Comparison of ENCODE assay signal across 8 cellular contexts in the genomic region with DNA sequence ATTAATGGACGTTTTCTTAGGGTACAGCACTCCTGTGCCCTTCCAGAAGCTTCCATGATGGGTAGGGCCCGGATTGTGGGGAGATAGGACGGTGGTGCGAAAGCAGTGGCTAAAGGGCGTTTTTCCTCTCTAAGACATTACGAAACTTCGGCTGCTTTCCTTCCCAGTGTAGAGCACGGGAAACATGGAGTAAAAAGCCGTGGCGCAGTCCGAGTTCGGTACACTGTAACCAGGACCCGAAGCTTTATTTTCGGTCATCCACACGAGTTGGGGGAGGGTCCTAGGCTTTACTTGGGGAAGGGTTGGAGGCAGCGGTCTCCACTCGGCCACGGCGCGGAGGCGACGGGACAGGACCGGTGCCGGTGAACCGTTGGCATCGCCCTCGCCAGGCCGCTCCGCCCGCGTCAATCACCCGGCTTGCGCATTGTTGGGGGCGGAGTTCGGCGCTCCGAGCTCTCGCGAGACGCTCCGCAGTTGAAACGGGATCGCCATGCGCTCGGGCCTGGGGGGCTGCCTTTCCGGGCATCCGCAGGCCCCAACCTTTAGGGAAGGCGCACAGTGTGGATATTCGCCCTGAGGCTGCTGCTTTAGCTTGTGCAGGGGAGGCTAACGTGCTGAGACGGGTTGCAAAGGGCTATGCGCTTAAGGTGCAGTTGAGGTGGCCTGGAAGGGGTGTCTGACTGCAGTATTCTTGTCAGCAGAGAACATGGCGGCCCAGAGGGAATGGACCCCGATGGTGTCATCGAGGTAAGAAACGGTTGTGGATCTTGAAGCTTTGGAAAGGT. TPM values are rescaled to one million over a fixed set of nuclear protein-coding genes. Genes with fewer than 3 reads are reported as not detected.
DNase-seq lines count a peak whose midpoint lies in the region; ATAC-seq, FAIRE-seq and TF ChIP-seq lines count a peak whose summit lies in the region.

No MANE protein-coding gene starts in this region.

- no peak for TF ChIP-seq CTCF in adrenal gland (IDR thresholded peaks at IDR 0.05)
- no peak for TF ChIP-seq CTCF in type B pancreatic cell (conservative IDR thresholded peaks at IDR 0.05)

- H3K27me3 ChIP-seq in adrenal gland, result no peaks in the 10 kb centered on the region

- peak; percentile 27 for FAIRE-seq in H54 (lab: Jason Lieb, UNC)

- peak overlapping the region; percentile 99 for H3K4me3 Mint-ChIP-seq in type B pancreatic cell

- TF ChIP-seq POLR2A in H54 (IDR thresholded peaks at IDR 0.05; ENCODE audit: low read depth, low read length) (peak; percentile 36; the same call in 1 of the 2 replicates), adrenal gland (IDR thresholded peaks at IDR 0.05) (peak; percentile 43 to 50)

- DNase-seq in GM03348 (ENCODE audit: low spot score) (peak; percentile 90), H54 (ENCODE audit: insufficient read length, low spot score) (peak; percentile 27), M059J (ENCODE audit: low read depth) (peak; percentile 74), SW 1271 (lab: John Stamatoyannopoulos, UW) (peak; percentile 25 to 71), adrenal gland (peak; percentile 84 to 93 (median 91)), left cardiac atrium (peak; percentile 90), posterior cingulate gyrus (peak; percentile 76 to 97 (median 86)), type B pancreatic cell (ENCODE audit: extremely low spot score, unreplicated experiment) (peak; percentile 86)

- peaks cover 15 to 47% of the 10 kb centered on the region in 2 donors for H3K4me1 ChIP-seq in adrenal gland (replicated peaks in 1 of 2)

- peak overlapping the region; percentile 71 to 99 (median 96) for H3K27ac ChIP-seq in adrenal gland

- peak overlapping the region; percentile 50 to 93 (median 68) for H3K4me3 ChIP-seq in adrenal gland

- peaks cover 5% of the 10 kb centered on the region for H3K27me3 Mint-ChIP-seq in type B pancreatic cell

- H3K4me1 Mint-ChIP-seq in type B pancreatic cell (ENCODE audit: unreplicated experiment), result peaks cover 26% of the 10 kb centered on the region

- H3K9me3 ChIP-seq in adrenal gland (replicated peaks in 1 of 3), result no peaks in the 10 kb centered on the region

- intact Hi-C loops in adrenal gland (cut with DNase I), result no loop called here
- intact Hi-C loops in left cardiac atrium (cut with DNase I), result no loop called here
- intact Hi-C loops in posterior cingulate gyrus (cut with DNase I), result loop anchor here (2.0 to 5.0 kb wide), 2 partner anchors 23 to 167 kb away; a partner anchor contains a TSS

- H3K9me3 Mint-ChIP-seq in type B pancreatic cell, result no peaks in the 10 kb centered on the region

- ATAC-seq in left cardiac atrium, result peak; percentile 91 to 93

- 0% methylated on average over 13 to 56 of the region's 56 CpGs for WGBS in adrenal gland, 4 donors

- peaks cover 49% of the 10 kb centered on the region for H3K36me3 Mint-ChIP-seq in type B pancreatic cell

- peak overlapping the region; percentile 98 for H3K27ac Mint-ChIP-seq in type B pancreatic cell

- peaks cover 0 to 48% of the 10 kb centered on the region in 2 donors for H3K36me3 ChIP-seq in adrenal gland (replicated peaks in 1 of 2)

RNA-seq across cellular contexts. Expression of a gene that starts 0.5 kb away (rescaled TPM):
- 508 and 726 TPM in 2 replicates for total RNA-seq in M059J (2014; rRNA removed; shearing (Covaris generic))
- total RNA-seq in adrenal gland (100 to 1,000 TPM; 221 to 774 (median 444) TPM), left cardiac atrium (100 to 1,000 TPM; 260 to 342 TPM), type B pancreatic cell (ENCODE audit: low replicate concordance) (477 and 480 TPM in 2 replicates)
- polyA plus RNA-seq in adrenal gland, result 100 to 1,000 TPM; 506 to 547 (median 520) TPM

RNA-seq across cellular contexts. Expression of a gene that starts 22.4 kb away (rescaled TPM):
- total RNA-seq in M059J (2014; rRNA removed; shearing (Covaris generic)), result 113 and 141 TPM in 2 replicates
- total RNA-seq in adrenal gland, result 10 to 100 TPM in 2 of 8 donors, 1 to 10 TPM in 6; 5.3 to 12.1 (median 8.6) TPM
- 10 to 100 TPM in 2 of 3 donors, 1 to 10 TPM in 1; 9.0 to 13.1 (median 12.1) TPM for polyA plus RNA-seq in adrenal gland
- 10 to 100 TPM in 1 of 2 donors, 1 to 10 TPM in 1; 9.6 to 12.0 TPM for total RNA-seq in left cardiac atrium
- 33.6 and 64.2 TPM in 2 replicates for total RNA-seq in type B pancreatic cell (ENCODE audit: low replicate concordance)

RNA-seq across cellular contexts. Expression of a gene that starts 58.6 kb away (rescaled TPM):
- not detected in 2 replicates for total RNA-seq in M059J (2014; rRNA removed; shearing (Covaris generic))
- total RNA-seq in adrenal gland (10 to 100 TPM in 1 of 8 donors, 1 to 10 TPM in 5, under 1 TPM in 2; 0.18 to 10.4 (median 2.5) TPM), left cardiac atrium (100 to 1,000 TPM; 125 to 192 TPM), type B pancreatic cell (ENCODE audit: low replicate concordance) (not detected in 2 replicates)
- polyA plus RNA-seq in adrenal gland, result 10 to 100 TPM in 1 of 3 donors, under 1 TPM in 2; 0.71 to 18.0 (median 0.97) TPM

Comparison
In these comparisons a context has a peak if more than half of its experiments do, and no peak if none do; other contexts are left out.
1. Peak in every context shown above with its lines: DNase-seq, ATAC-seq, H3K4me3 ChIP-seq and H3K27ac ChIP-seq.
2. DNase-seq: peak in every context shown above with its lines; median percentile 91 in adrenal gland; 90 in GM03348; 90 in left cardiac atrium; 86 in posterior cingulate gyrus; 86 in type B pancreatic cell; 74 in M059J; 48 in SW 1271; 27 in H54.
3. RNA of a gene that starts 58.6 kb away (total RNA-seq): 125 to 192 TPM in left cardiac atrium; 0.18 to 10.4 TPM in adrenal gland, not detected in M059J and not detected in type B pancreatic cell; every median in the first group is over 10 times any median in the second.